In genomic region chr17:48612854-48613691, GRCh38 we compare ENCODE assay signal across 9 cellular contexts. TPM values are rescaled to one million over a fixed set of nuclear protein-coding genes. Genes with fewer than 3 reads are reported as not detected.
DNase-seq lines count a peak whose midpoint lies in the region; ATAC-seq and TF ChIP-seq lines count a peak whose summit lies in the region.
"Had no signal": no experiment of that assay in that cellular context is flagged by ENCODE, and none has a peak within 500 bp of the region (broad histone marks: within the 10 kb centered on the region; RNA-seq: fewer than 3 reads in every experiment).

No MANE protein-coding gene starts in this region.

- H3K4me2 ChIP-seq in skeletal muscle satellite cell (ENCODE audit: low read length), result peak overlapping the region; percentile 99

- peak in 2 of 9 donors; percentile 5 to 35 for TF ChIP-seq CTCF in heart right ventricle (IDR thresholded peaks at IDR 0.05)

- H3K27ac ChIP-seq in heart right ventricle, result no peak overlapping the region
- H3K27ac ChIP-seq: C4-2B had no signal

- DNase-seq in NCI-H1105 treated with DMSO at 0.1 percent for 48 hours (lab: John Stamatoyannopoulos, UW), result peak; percentile 50
- DNase-seq in NCI-H1105 (lab: John Stamatoyannopoulos, UW), result no peak
- peak; percentile 64 for DNase-seq in MG63
- DNase-seq in activated T-cell treated with anti-CD3 and anti-CD28 coated beads, Interleukin-2, amount 50 U/mL, for 1 hour, result peak; percentile 63
- no peak for DNase-seq in heart right ventricle
- DNase-seq in mesenteric fat pad (ENCODE audit: low spot score), result no peak

- WGBS in heart right ventricle, 2 donors, result 1 to 2% methylated on average over 57 to 67 of the region's 67 CpGs

- intact Hi-C loops in heart right ventricle (cut with DNase I), result loop anchor here in 9 of 10 donors (10.0 kb wide), 4 partner anchors 278 to 588 kb away; no protein-coding TSS in a partner anchor

- no peaks in the 10 kb centered on the region for H3K9me3 ChIP-seq in MG63
- no peaks in the 10 kb centered on the region for H3K9me3 ChIP-seq in heart right ventricle
- H3K9me3 ChIP-seq in skeletal muscle satellite cell (replicated peaks; ENCODE audit: low read length), result no peaks in the 10 kb centered on the region

- H3K36me3 ChIP-seq in MG63, result no peaks in the 10 kb centered on the region
- H3K36me3 ChIP-seq in heart right ventricle, result peaks cover 0 to 5% (median 0%) of the 10 kb centered on the region in 9 donors
- H3K36me3 ChIP-seq in skeletal muscle satellite cell (ENCODE audit: insufficient read depth, low read length), result no peaks in the 10 kb centered on the region

- ATAC-seq in heart right ventricle (peak in 5 of 8 donors; percentile 20 to 50 (median 41)), GM18868 (IDR thresholded peaks at IDR 0.05; ENCODE audit: unreplicated experiment) (no peak)

- peaks cover 4% of the 10 kb centered on the region for H3K27me3 ChIP-seq in MG63
- peaks cover 92 to 100% (median 100%) of the 10 kb centered on the region in 7 donors for H3K27me3 ChIP-seq in heart right ventricle
- peaks cover 44% of the 10 kb centered on the region for H3K27me3 ChIP-seq in skeletal muscle satellite cell (ENCODE audit: control insufficient read depth, insufficient read depth, low read length)

- peak overlapping the region; percentile 68 for H3K9ac ChIP-seq in skeletal muscle satellite cell (ENCODE audit: low read depth, low read length)

- H3K4me1 ChIP-seq in heart right ventricle (peaks cover 10 to 56% (median 37%) of the 10 kb centered on the region in 9 donors), skeletal muscle satellite cell (ENCODE audit: control insufficient read depth, insufficient read depth, low read length) (peaks cover 27% of the 10 kb centered on the region)

- H3K4me3 ChIP-seq in MG63 (peak overlapping the region; percentile 62), heart right ventricle (peak overlapping the region in 6 of 10 donors; percentile 3 to 67 (median 16)), skeletal muscle satellite cell (ENCODE audit: low read length) (peak overlapping the region; percentile 71)

RNA-seq across cellular contexts. Expression of gene HOXB8, which starts 2.0 kb away (rescaled TPM):
- 3.8 and 4.8 TPM in 2 replicates for total RNA-seq in MG63 (2014; rRNA removed; shearing (Covaris generic); ENCODE audit: low replicate concordance)
- total RNA-seq in heart right ventricle, result under 1 TPM in 1 of 10 donors, not detected in 9; 0.55 TPM
- not detected for polyA plus RNA-seq in heart right ventricle
- total RNA-seq in skeletal muscle satellite cell (2012; rRNA removed), result not detected in 2 replicates
- 2.3 TPM for total RNA-seq in mesenteric fat pad

RNA-seq across cellular contexts. Expression of gene HOXB7, which starts 2.3 kb away (rescaled TPM):
- 9.8 and 30.6 TPM in 2 replicates for total RNA-seq in MG63 (2014; rRNA removed; shearing (Covaris generic); ENCODE audit: low replicate concordance)
- total RNA-seq in heart right ventricle (under 1 TPM in 4 of 10 donors, not detected in 6; 0.25 to 0.62 (median 0.45) TPM), mesenteric fat pad (12.8 TPM)
- polyA plus RNA-seq in heart right ventricle, result under 1 TPM; 0.13 to 0.29 TPM
- total RNA-seq in skeletal muscle satellite cell (2012; rRNA removed), result 1.5 and 4.1 TPM in 2 replicates

RNA-seq across cellular contexts. Expression of gene HOXB6, which starts 8.3 kb away (rescaled TPM):
- 7.0 and 7.7 TPM in 2 replicates for total RNA-seq in MG63 (2014; rRNA removed; shearing (Covaris generic); ENCODE audit: low replicate concordance)
- total RNA-seq in heart right ventricle (1 to 10 TPM in 1 of 10 donors, under 1 TPM in 7, not detected in 2; 0.14 to 1.2 (median 0.33) TPM), mesenteric fat pad (8.9 TPM)
- polyA plus RNA-seq in heart right ventricle, result under 1 TPM; 0.88 to 0.96 TPM
- 5.5 and 6.6 TPM in 2 replicates for total RNA-seq in skeletal muscle satellite cell (2012; rRNA removed)

RNA-seq across cellular contexts. Expression of gene HOXB9, which starts 13.1 kb away (rescaled TPM):
- 7.3 and 21.0 TPM in 2 replicates for total RNA-seq in MG63 (2014; rRNA removed; shearing (Covaris generic); ENCODE audit: low replicate concordance)
- total RNA-seq in heart right ventricle (not detected), mesenteric fat pad (0.58 TPM)
- not detected for polyA plus RNA-seq in heart right ventricle
- total RNA-seq in skeletal muscle satellite cell (2012; rRNA removed), result 0.25 TPM in 1 of 2 replicates, not detected in the other

RNA-seq across cellular contexts. Expression of gene HOXB5, which starts 19.5 kb away (rescaled TPM):
- total RNA-seq in MG63 (2014; rRNA removed; shearing (Covaris generic); ENCODE audit: low replicate concordance), result not detected in 2 replicates
- under 1 TPM in 1 of 10 donors, not detected in 9; 0.18 TPM for total RNA-seq in heart right ventricle
- under 1 TPM; 0.06 to 0.15 TPM for polyA plus RNA-seq in heart right ventricle
- under 0.01 TPM in 2 replicates for total RNA-seq in skeletal muscle satellite cell (2012; rRNA removed)
- 2.0 TPM for total RNA-seq in mesenteric fat pad

Comparison
In these comparisons a context has a peak if more than half of its experiments do, and no peak if none do; other contexts are left out.
1. DNase-seq: peak in NCI-H1105 treated with DMSO at 0.1 percent for 48 hours (single experiment), MG63 (single experiment) and activated T-cell treated with anti-CD3 and anti-CD28 coated beads, Interleukin-2, amount 50 U/mL, for 1 hour (single experiment); none in NCI-H1105 (single experiment), heart right ventricle (0 of 2) and mesenteric fat pad (single experiment).
2. H3K4me3 ChIP-seq: peak in every context shown above with its lines; median percentile 71 in skeletal muscle satellite cell; 62 in MG63; 16 in heart right ventricle.